Comparison of ENCODE assay signal across 25 cellular contexts in the genomic region with DNA sequence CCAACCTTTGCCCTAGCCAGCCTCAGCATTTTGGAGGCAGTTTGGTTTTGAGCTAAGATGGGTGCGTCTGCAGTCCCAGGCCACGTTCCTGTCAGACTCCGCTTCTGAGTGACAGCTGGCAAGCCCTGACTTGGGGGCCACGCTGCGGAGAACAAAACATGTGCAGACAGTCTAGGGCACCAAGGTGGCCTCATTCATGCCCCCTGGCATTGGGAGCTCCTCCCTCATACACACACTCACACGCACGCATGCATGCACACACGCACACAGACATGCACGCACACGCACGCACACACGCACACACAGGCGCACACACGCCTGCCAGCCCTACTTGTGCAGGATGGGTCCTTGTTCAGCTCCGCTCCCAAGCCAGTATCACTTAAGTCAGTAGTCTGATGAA.
DNase-seq lines count a peak whose midpoint lies in the region; ATAC-seq and TF ChIP-seq lines count a peak whose summit lies in the region.
"Had no signal": no experiment of that assay in that cellular context is flagged by ENCODE, and none has a peak within 500 bp of the region (broad histone marks: within the 10 kb centered on the region; RNA-seq: fewer than 3 reads in every experiment).

No MANE protein-coding gene starts in this region.

- no peak overlapping the region for H2AFZ ChIP-seq in GM23338

- H3K27me3 Mint-ChIP-seq in type B pancreatic cell (no peaks in the 10 kb centered on the region), GM23338 (ENCODE audit: insufficient read depth, low read depth, poor library complexity) (peaks cover 9% of the 10 kb centered on the region)
- H3K27me3 Mint-ChIP-seq: central memory CD8-positive, alpha-beta T cell; naive thymus-derived CD8-positive, alpha-beta T cell had no signal

- H3K9me3 Mint-ChIP-seq in type B pancreatic cell (no peaks in the 10 kb centered on the region), GM23338 (no peaks in the 10 kb centered on the region)
- H3K9me3 Mint-ChIP-seq: CD8-positive, alpha-beta memory T cell; central memory CD8-positive, alpha-beta T cell; naive thymus-derived CD8-positive, alpha-beta T cell had no signal

- H3F3A ChIP-seq in GM23338 (replicated peaks; ENCODE audit: low read depth) = no peaks in the 10 kb centered on the region

- ATAC-seq in GM23338 = no peak
- ATAC-seq in GM18868 (IDR thresholded peaks at IDR 0.05; ENCODE audit: unreplicated experiment) = no peak
- ATAC-seq: left ventricle myocardium superior; naive thymus-derived CD8-positive, alpha-beta T cell had no signal

- peaks cover 8% of the 10 kb centered on the region for H3K36me3 Mint-ChIP-seq in type B pancreatic cell
- H3K36me3 Mint-ChIP-seq in GM23338 (ENCODE audit: low read depth) = no peaks in the 10 kb centered on the region

- H3K79me2 ChIP-seq in GM23338 (replicated peaks; ENCODE audit: insufficient read depth) = no peaks in the 10 kb centered on the region

- no peaks in the 10 kb centered on the region; the same call in 1 of the 2 replicates for H4K20me1 ChIP-seq in GM23338 (replicated peaks; ENCODE audit: insufficient read depth)

- H3K27me3 ChIP-seq in WERI-Rb-1 (ENCODE audit: insufficient read depth, low read depth, severe bottlenecking) (no peaks in the 10 kb centered on the region), GM23338 (ENCODE audit: insufficient read depth) (no peaks in the 10 kb centered on the region)
- H3K27me3 ChIP-seq: BE2C, SJSA1, tibial artery had no signal

- H3K27ac Mint-ChIP-seq in type B pancreatic cell (no peak overlapping the region), GM23338 (no peak overlapping the region)

- no peak overlapping the region for H3K4me2 ChIP-seq in GM23338

- H3K4me1 Mint-ChIP-seq in type B pancreatic cell (ENCODE audit: unreplicated experiment) (peaks cover 21% of the 10 kb centered on the region), GM23338 (peaks cover 23% of the 10 kb centered on the region)

- H3K4me1 ChIP-seq in GM23338 (ENCODE audit: insufficient read depth) = peaks cover 6% of the 10 kb centered on the region

- H3K4me3 Mint-ChIP-seq in type B pancreatic cell (no peak overlapping the region), GM23338 (no peak overlapping the region)
- H3K4me3 Mint-ChIP-seq: central memory CD8-positive, alpha-beta T cell had no signal

- no peak for TF ChIP-seq CTCF in WERI-Rb-1 (IDR thresholded peaks at IDR 0.05; ENCODE audit: low read depth, low read length)
- TF ChIP-seq CTCF in type B pancreatic cell (conservative IDR thresholded peaks at IDR 0.05) = no peak
- TF ChIP-seq CTCF in GM23338 (conservative IDR thresholded peaks at IDR 0.05; ENCODE audit: low read depth in 2 of 2) = no peak

- no peaks in the 10 kb centered on the region for H3K9me2 ChIP-seq in GM23338 (ENCODE audit: insufficient read depth)

- H3K36me3 ChIP-seq in WERI-Rb-1 (peaks cover 26% of the 10 kb centered on the region), GM23338 (ENCODE audit: insufficient read depth) (no peaks in the 10 kb centered on the region)
- H3K36me3 ChIP-seq: SJSA1 had no signal

- H3K4me3 ChIP-seq in WERI-Rb-1 (ENCODE audit: low read depth, low read length) = no peak overlapping the region
- H3K4me3 ChIP-seq in GM23338 = no peak overlapping the region
- H3K4me3 ChIP-seq: SJSA1, skin epidermis, tibial artery had no signal

- H3K27ac ChIP-seq in WERI-Rb-1 (peak overlapping the region; percentile 9; the same call in 1 of the 2 replicates), GM23338 (ENCODE audit: low read depth) (no peak overlapping the region)
- H3K27ac ChIP-seq: SJSA1, skin epidermis, tibial artery had no signal

- H3K9me3 ChIP-seq in WERI-Rb-1 (ENCODE audit: severe bottlenecking) = no peaks in the 10 kb centered on the region
- H3K9me3 ChIP-seq: BE2C, SJSA1, tibial artery had no signal

- peak; percentile 42 for DNase-seq in activated CD8-positive, alpha-beta memory T cell treated with anti-CD3 and anti-CD28 coated beads for 24 hours
- no peak for DNase-seq in activated CD8-positive, alpha-beta memory T cell treated with anti-CD3 and anti-CD28 coated beads, Interleukin-2, amount 50 U/mL, for 4 hours
- DNase-seq in WERI-Rb-1 = no peak
- DNase-seq in islet precursor cell = peak; percentile 49
- peak; percentile 65 for DNase-seq in type B pancreatic cell (ENCODE audit: extremely low spot score, unreplicated experiment)
- no peak for DNase-seq in GM23338 (ENCODE audit: low spot score)
- no peak for DNase-seq in stimulated activated CD4-positive, alpha-beta T cell treated with anti-CD3 and anti-CD28 coated beads, Interleukin-4, amount 100 ng/mL, for 24 hours
- DNase-seq: ACHN; activated CD4-positive, alpha-beta T cell treated with anti-CD3 and anti-CD28 coated beads, Interleukin-2, amount 50 U/mL, for 4 hours; activated effector memory CD4-positive, alpha-beta T cell treated with anti-CD3 and anti-CD28 coated beads, Interleukin-2, amount 50 U/mL, for 16 hours; activated T-cell treated with anti-CD3 and anti-CD28 coated beads, Interleukin-2, amount 50 U/mL, for 1 hour; BE2C; CD8-positive, alpha-beta memory T cell; DMS53; GDM1; left ventricle myocardium superior; midbrain; naive thymus-derived CD8-positive, alpha-beta T cell; NCI-H1092; NCI-H187 treated with DMSO at 0.1 percent for 48 hours had no signal

TF ChIP-seq in GM23338, 12 proteins besides CTCF, POLR2A, EP300 and RAD21 (continues in another document):
- no peak for TF ChIP-seq JUNB (IDR thresholded peaks at IDR 0.05; ENCODE audit: unreplicated experiment)
- TF ChIP-seq, protein P1, sequence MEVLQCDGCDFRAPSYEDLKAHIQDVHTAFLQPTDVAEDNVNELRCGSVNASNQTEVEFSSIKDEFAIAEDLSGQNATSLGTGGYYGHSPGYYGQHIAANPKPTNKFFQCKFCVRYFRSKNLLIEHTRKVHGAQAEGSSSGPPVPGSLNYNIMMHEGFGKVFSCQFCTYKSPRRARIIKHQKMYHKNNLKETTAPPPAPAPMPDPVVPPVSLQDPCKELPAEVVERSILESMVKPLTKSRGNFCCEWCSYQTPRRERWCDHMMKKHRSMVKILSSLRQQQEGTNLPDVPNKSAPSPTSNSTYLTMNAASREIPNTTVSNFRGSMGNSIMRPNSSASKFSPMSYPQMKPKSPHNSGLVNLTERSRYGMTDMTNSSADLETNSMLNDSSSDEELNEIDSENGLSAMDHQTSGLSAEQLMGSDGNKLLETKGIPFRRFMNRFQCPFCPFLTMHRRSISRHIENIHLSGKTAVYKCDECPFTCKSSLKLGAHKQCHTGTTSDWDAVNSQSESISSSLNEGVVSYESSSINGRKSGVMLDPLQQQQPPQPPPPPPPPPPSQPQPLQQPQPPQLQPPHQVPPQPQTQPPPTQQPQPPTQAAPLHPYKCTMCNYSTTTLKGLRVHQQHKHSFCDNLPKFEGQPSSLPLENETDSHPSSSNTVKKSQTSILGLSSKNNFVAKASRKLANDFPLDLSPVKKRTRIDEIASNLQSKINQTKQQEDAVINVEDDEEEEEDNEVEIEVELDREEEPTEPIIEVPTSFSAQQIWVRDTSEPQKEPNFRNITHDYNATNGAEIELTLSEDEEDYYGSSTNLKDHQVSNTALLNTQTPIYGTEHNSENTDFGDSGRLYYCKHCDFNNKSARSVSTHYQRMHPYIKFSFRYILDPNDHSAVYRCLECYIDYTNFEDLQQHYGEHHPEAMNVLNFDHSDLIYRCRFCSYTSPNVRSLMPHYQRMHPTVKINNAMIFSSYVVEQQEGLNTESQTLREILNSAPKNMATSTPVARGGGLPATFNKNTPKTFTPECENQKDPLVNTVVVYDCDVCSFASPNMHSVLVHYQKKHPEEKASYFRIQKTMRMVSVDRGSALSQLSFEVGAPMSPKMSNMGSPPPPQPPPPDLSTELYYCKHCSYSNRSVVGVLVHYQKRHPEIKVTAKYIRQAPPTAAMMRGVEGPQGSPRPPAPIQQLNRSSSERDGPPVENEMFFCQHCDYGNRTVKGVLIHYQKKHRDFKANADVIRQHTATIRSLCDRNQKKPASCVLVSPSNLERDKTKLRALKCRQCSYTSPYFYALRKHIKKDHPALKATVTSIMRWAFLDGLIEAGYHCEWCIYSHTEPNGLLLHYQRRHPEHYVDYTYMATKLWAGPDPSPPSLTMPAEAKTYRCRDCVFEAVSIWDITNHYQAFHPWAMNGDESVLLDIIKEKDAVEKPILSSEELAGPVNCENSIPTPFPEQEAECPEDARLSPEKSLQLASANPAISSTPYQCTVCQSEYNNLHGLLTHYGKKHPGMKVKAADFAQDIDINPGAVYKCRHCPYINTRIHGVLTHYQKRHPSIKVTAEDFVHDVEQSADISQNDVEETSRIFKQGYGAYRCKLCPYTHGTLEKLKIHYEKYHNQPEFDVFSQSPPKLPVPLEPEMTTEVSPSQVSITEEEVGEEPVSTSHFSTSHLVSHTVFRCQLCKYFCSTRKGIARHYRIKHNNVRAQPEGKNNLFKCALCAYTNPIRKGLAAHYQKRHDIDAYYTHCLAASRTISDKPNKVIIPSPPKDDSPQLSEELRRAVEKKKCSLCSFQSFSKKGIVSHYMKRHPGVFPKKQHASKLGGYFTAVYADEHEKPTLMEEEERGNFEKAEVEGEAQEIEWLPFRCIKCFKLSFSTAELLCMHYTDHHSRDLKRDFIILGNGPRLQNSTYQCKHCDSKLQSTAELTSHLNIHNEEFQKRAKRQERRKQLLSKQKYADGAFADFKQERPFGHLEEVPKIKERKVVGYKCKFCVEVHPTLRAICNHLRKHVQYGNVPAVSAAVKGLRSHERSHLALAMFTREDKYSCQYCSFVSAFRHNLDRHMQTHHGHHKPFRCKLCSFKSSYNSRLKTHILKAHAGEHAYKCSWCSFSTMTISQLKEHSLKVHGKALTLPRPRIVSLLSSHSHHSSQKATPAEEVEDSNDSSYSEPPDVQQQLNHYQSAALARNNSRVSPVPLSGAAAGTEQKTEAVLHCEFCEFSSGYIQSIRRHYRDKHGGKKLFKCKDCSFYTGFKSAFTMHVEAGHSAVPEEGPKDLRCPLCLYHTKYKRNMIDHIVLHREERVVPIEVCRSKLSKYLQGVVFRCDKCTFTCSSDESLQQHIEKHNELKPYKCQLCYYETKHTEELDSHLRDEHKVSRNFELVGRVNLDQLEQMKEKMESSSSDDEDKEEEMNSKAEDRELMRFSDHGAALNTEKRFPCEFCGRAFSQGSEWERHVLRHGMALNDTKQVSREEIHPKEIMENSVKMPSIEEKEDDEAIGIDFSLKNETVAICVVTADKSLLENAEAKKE (CRISPR knock-in tag; IDR thresholded peaks at IDR 0.05) = no peak
- TF ChIP-seq EZH2phosphoT487 (IDR thresholded peaks at IDR 0.05; ENCODE audit: unreplicated experiment) = no peak

Comparison
In these comparisons a context has a peak if more than half of its experiments do, and no peak if none do; other contexts are left out.
1. DNase-seq: peak in activated CD8-positive, alpha-beta memory T cell treated with anti-CD3 and anti-CD28 coated beads for 24 hours (single experiment), islet precursor cell (single experiment) and type B pancreatic cell (single experiment); none in activated CD8-positive, alpha-beta memory T cell treated with anti-CD3 and anti-CD28 coated beads, Interleukin-2, amount 50 U/mL, for 4 hours (single experiment), WERI-Rb-1 (single experiment), GM23338 (single experiment) and stimulated activated CD4-positive, alpha-beta T cell treated with anti-CD3 and anti-CD28 coated beads, Interleukin-4, amount 100 ng/mL, for 24 hours (single experiment).